Comparison of ENCODE assay signal across 16 cellular contexts in genomic region chr18:48641981-48642380, GRCh38.
"Had no signal": no experiment of that assay in that cellular context is flagged by ENCODE, and none has a peak within 500 bp of the region (broad histone marks: within the 10 kb centered on the region; RNA-seq: fewer than 3 reads in every experiment).

No MANE protein-coding gene starts in this region.

- H3K27me3 ChIP-seq: thyroid gland had no signal

- H3K4me3 ChIP-seq: left ventricle myocardium inferior, thyroid gland had no signal

- H3K27ac Mint-ChIP-seq: activated CD4-positive, alpha-beta memory T cell treated with anti-CD3 and anti-CD28 coated beads, Interleukin-2, amount 10 ng/mL, durations not matched to agents 7 days and 5 days; activated naive CD4-positive, alpha-beta T cell treated with anti-CD3 and anti-CD28 coated beads, Interleukin-2, amount 10 ng/mL, durations not matched to agents 7 days and 5 days; activated naive CD8-positive, alpha-beta T cell treated with anti-CD3 and anti-CD28 coated beads, Interleukin-2, amount 50 U/mL, for 24 hours; immature natural killer cell; WTC11 had no signal

- DNase-seq: activated CD4-positive, alpha-beta memory T cell treated with anti-CD3 and anti-CD28 coated beads, Interleukin-2, amount 10 ng/mL, durations not matched to agents 7 days and 5 days; activated CD4-positive, alpha-beta T cell treated with anti-CD3 and anti-CD28 coated beads for 4 hours; activated effector memory CD4-positive, alpha-beta T cell treated with Interleukin-2 at 50 U/mL for 16 hours; activated naive CD4-positive, alpha-beta T cell treated with anti-CD3 and anti-CD28 coated beads, Interleukin-2, amount 10 ng/mL, durations not matched to agents 7 days and 5 days; activated naive CD8-positive, alpha-beta T cell treated with anti-CD3 and anti-CD28 coated beads, Interleukin-2, amount 50 U/mL, for 24 hours; activated T-cell treated with anti-CD3 and anti-CD28 coated beads, Interleukin-2, amount 50 U/mL, for 4 hours; effector CD4-positive, alpha-beta T cell; immature natural killer cell; kidney glomerular epithelial cell; left ventricle myocardium inferior; mammary epithelial cell; occipital lobe; stimulated activated CD4-positive, alpha-beta T cell treated with anti-CD3 and anti-CD28 coated beads, Interleukin-2, amount 100 ng/mL, for 24 hours; stimulated activated naive CD4-positive, alpha-beta T cell treated with Interleukin-2 at 50 U/mL for 16 hours; thyroid gland had no signal

- H3K36me3 ChIP-seq: thyroid gland had no signal

- H3K4me1 Mint-ChIP-seq: activated CD4-positive, alpha-beta memory T cell treated with anti-CD3 and anti-CD28 coated beads, Interleukin-2, amount 10 ng/mL, durations not matched to agents 7 days and 5 days; activated naive CD4-positive, alpha-beta T cell treated with anti-CD3 and anti-CD28 coated beads, Interleukin-2, amount 10 ng/mL, durations not matched to agents 7 days and 5 days; activated naive CD8-positive, alpha-beta T cell treated with anti-CD3 and anti-CD28 coated beads, Interleukin-2, amount 50 U/mL, for 24 hours; immature natural killer cell had no signal

- H3K27ac ChIP-seq: left ventricle myocardium inferior, thyroid gland had no signal

- H3K9me3 Mint-ChIP-seq: activated CD4-positive, alpha-beta memory T cell treated with anti-CD3 and anti-CD28 coated beads, Interleukin-2, amount 10 ng/mL, durations not matched to agents 7 days and 5 days; activated naive CD4-positive, alpha-beta T cell treated with anti-CD3 and anti-CD28 coated beads, Interleukin-2, amount 10 ng/mL, durations not matched to agents 7 days and 5 days; activated naive CD8-positive, alpha-beta T cell treated with anti-CD3 and anti-CD28 coated beads, Interleukin-2, amount 50 U/mL, for 24 hours had no signal

- H3K36me3 Mint-ChIP-seq: activated naive CD4-positive, alpha-beta T cell treated with anti-CD3 and anti-CD28 coated beads, Interleukin-2, amount 10 ng/mL, durations not matched to agents 7 days and 5 days had no signal

- H3K9me3 ChIP-seq: left ventricle myocardium inferior, thyroid gland had no signal

- H3K4me3 Mint-ChIP-seq: activated CD4-positive, alpha-beta memory T cell treated with anti-CD3 and anti-CD28 coated beads, Interleukin-2, amount 10 ng/mL, durations not matched to agents 7 days and 5 days; activated naive CD4-positive, alpha-beta T cell treated with anti-CD3 and anti-CD28 coated beads, Interleukin-2, amount 10 ng/mL, durations not matched to agents 7 days and 5 days; activated naive CD8-positive, alpha-beta T cell treated with anti-CD3 and anti-CD28 coated beads, Interleukin-2, amount 50 U/mL, for 24 hours; activated T-cell treated with anti-CD3 and anti-CD28 coated beads, Interleukin-2, amount 50 U/mL, for 4 hours; immature natural killer cell; WTC11 had no signal

- ATAC-seq: activated naive CD8-positive, alpha-beta T cell treated with anti-CD3 and anti-CD28 coated beads, Interleukin-2, amount 50 U/mL, for 24 hours; activated T-cell treated with anti-CD3 and anti-CD28 coated beads, Interleukin-2, amount 50 U/mL, for 4 hours; WTC11 had no signal
